ENCODE assay signal across 16 cellular contexts in genomic region chr11:24312464-24313238, GRCh38.
DNase-seq lines count a peak whose midpoint lies in the region; ATAC-seq and TF ChIP-seq lines count a peak whose summit lies in the region.
"Had no signal": no experiment of that assay in that cellular context is flagged by ENCODE, and none has a peak within 500 bp of the region (broad histone marks: within the 10 kb centered on the region; RNA-seq: fewer than 3 reads in every experiment).

No MANE protein-coding gene starts in this region.

- 0 out of 2 replicates have a peak, but pooled peaks cover 4% of the 10 kb centered on the region for H3F3A ChIP-seq in Loucy (ENCODE audit: low read depth)

- in situ Hi-C loops in astrocyte of the spinal cord (cut with HindIII; ENCODE audit: low sequenced_read_pairs) = no loop called here

- BruUV-seq in OCI-LY7 (replicated peaks; lab: Mats Ljungman, UMichigan) = no TSS peak

- H3K4me3 ChIP-seq in AG04449 (ENCODE audit: low read depth, low read length) (no peak overlapping the region), Loucy (ENCODE audit: low read length, poor library complexity, severe bottlenecking) (peak overlapping the region; percentile 27), astrocyte of the spinal cord (ENCODE audit: low read depth, low read length) (no peak overlapping the region), right lobe of liver (no peak overlapping the region), OCI-LY7 (ENCODE audit: low read depth, low read length, poor library complexity, severe bottlenecking) (no peak overlapping the region)
- H3K4me3 ChIP-seq: esophagus muscularis mucosa had no signal

- H3K4me1 ChIP-seq in Loucy (ENCODE audit: insufficient read depth, low read length, poor library complexity, severe bottlenecking) (peaks cover 13% of the 10 kb centered on the region), right lobe of liver (no peaks in the 10 kb centered on the region), OCI-LY7 (ENCODE audit: insufficient read depth, low read length, poor library complexity, severe bottlenecking) (no peaks in the 10 kb centered on the region)
- H3K4me1 ChIP-seq: esophagus muscularis mucosa had no signal

- H3K27me3 ChIP-seq in Loucy (ENCODE audit: insufficient read depth, low read length, poor library complexity, severe bottlenecking) = no peaks in the 10 kb centered on the region
- H3K27me3 ChIP-seq in right lobe of liver = no peaks in the 10 kb centered on the region
- H3K27me3 ChIP-seq: esophagus muscularis mucosa had no signal

- peaks cover 16% of the 10 kb centered on the region; the same call in 1 of the 2 replicates for H3K9me3 ChIP-seq in Loucy (ENCODE audit: insufficient read depth, low read depth, low read length)
- H3K9me3 ChIP-seq in right lobe of liver = no peaks in the 10 kb centered on the region
- no peaks in the 10 kb centered on the region for H3K9me3 ChIP-seq in OCI-LY7 (ENCODE audit: low read length)

- H3K79me2 ChIP-seq in Loucy (ENCODE audit: insufficient read depth, low read length) (no peaks in the 10 kb centered on the region), OCI-LY7 (ENCODE audit: insufficient read depth, low read depth, low read length) (no peaks in the 10 kb centered on the region)

- no peak overlapping the region for H3K9ac ChIP-seq in Loucy (ENCODE audit: low read depth, low read length, poor library complexity, severe bottlenecking)

- no peak for TF ChIP-seq POLR2A in right lobe of liver (IDR thresholded peaks at IDR 0.05)

- ATAC-seq in right lobe of liver = peak; percentile 41 to 83 (median 71)
- ATAC-seq: CD8-positive, alpha-beta T cell had no signal

- peak; percentile 3 for DNase-seq in AG04449 (ENCODE audit: low read depth, low spot score)
- peak; percentile 66 for DNase-seq in astrocyte of the spinal cord (ENCODE audit: low read depth, low spot score)
- no peak for DNase-seq in right lobe of liver
- no peak for DNase-seq in putamen (ENCODE audit: low spot score)
- DNase-seq in UCSD-AML1 (lab: John Stamatoyannopoulos, UW; ENCODE audit: unreplicated experiment) = no peak
- no peak for DNase-seq in OCI-LY7 (ENCODE audit: low spot score)
- no peak for DNase-seq in pons (ENCODE audit: low spot score)
- DNase-seq: activated CD4-positive, alpha-beta T cell treated with anti-CD3 and anti-CD28 coated beads, Interleukin-2, amount 10 ng/mL, durations not matched to agents 7 days and 5 days; activated naive CD4-positive, alpha-beta T cell treated with anti-CD3 and anti-CD28 coated beads, Interleukin-2, amount 10 ng/mL, durations not matched to agents 7 days and 5 days; HFFc6; MV-4-11; NCI-H2081 treated with DMSO at 0.1 percent for 48 hours; NCI-H524 treated with DMSO at 0.1 percent for 48 hours had no signal

- peak overlapping the region; percentile 52 for H2AFZ ChIP-seq in Loucy (ENCODE audit: low read length)
- H2AFZ ChIP-seq in OCI-LY7 (ENCODE audit: low read length) = no peak overlapping the region

- H3K36me3 ChIP-seq in Loucy (ENCODE audit: insufficient read depth, low read length) (no peaks in the 10 kb centered on the region), right lobe of liver (no peaks in the 10 kb centered on the region), OCI-LY7 (ENCODE audit: insufficient read depth, low read length) (no peaks in the 10 kb centered on the region)
- H3K36me3 ChIP-seq: esophagus muscularis mucosa had no signal

- CTCF ChIA-PET in AG04449 (lab: Yijun Ruan, JAX) (interaction anchor here (1.0 to 1.1 kb wide), 2 partner anchors 9 to 1199 kb away, joined by 3 read pairs; no protein-coding TSS in a partner anchor), OCI-LY7 (lab: Charles Lee; ENCODE audit: unreplicated experiment) (no interaction called here)

- no peak overlapping the region for H3K27ac ChIP-seq in right lobe of liver
- H3K27ac ChIP-seq in OCI-LY7 (ENCODE audit: low read depth, low read length, poor library complexity, severe bottlenecking) = no peak overlapping the region
- H3K27ac ChIP-seq: esophagus muscularis mucosa had no signal

- WGBS in right lobe of liver (ENCODE audit: insufficient coverage, low coverage, low lambda C conversion rate, missing lambda C conversion rate) = 45% methylated on average over 2 of the region's 2 CpGs

- POLR2A ChIA-PET in AG04449 (lab: Yijun Ruan, JAX) = no interaction called here
- POLR2A ChIA-PET in OCI-LY7 (lab: Charles Lee) = interaction anchor here (0.6 kb wide), 1 partner anchor 133 kb away, joined by 3 read pairs; no protein-coding TSS in a partner anchor

- H4K20me1 ChIP-seq in Loucy (ENCODE audit: insufficient read depth, low read length, poor library complexity, severe bottlenecking) (no peaks in the 10 kb centered on the region), OCI-LY7 (ENCODE audit: insufficient read depth, low read length) (no peaks in the 10 kb centered on the region)

- H3K9me2 ChIP-seq in Loucy (replicated peaks; ENCODE audit: low read depth, low read length) = no peaks in the 10 kb centered on the region
- no peaks in the 10 kb centered on the region for H3K9me2 ChIP-seq in OCI-LY7 (ENCODE audit: insufficient read depth, low read length)

- intact Hi-C loops in right lobe of liver (cut with DNase I) = no loop called here
- intact Hi-C loops in OCI-LY7 (cut with micrococcal nuclease; ENCODE audit: unreplicated experiment) = no loop called here

- peak overlapping the region; percentile 19 for H3K4me2 ChIP-seq in Loucy (ENCODE audit: low read depth, low read length, poor library complexity, severe bottlenecking)
- no peak overlapping the region for H3K4me2 ChIP-seq in OCI-LY7 (ENCODE audit: low read length)

- no peak for TF ChIP-seq CTCF in AG04449 (IDR thresholded peaks at IDR 0.05; ENCODE audit: insufficient read depth, low read length, missing control alignments)
- TF ChIP-seq CTCF in Loucy (conservative IDR thresholded peaks at IDR 0.05; ENCODE audit: low read length) = no peak
- TF ChIP-seq CTCF in astrocyte of the spinal cord (IDR thresholded peaks at IDR 0.05; ENCODE audit: low read depth, low read length) = no peak
- no peak for TF ChIP-seq CTCF in right lobe of liver (IDR thresholded peaks at IDR 0.05)
- TF ChIP-seq CTCF in OCI-LY7 (conservative IDR thresholded peaks at IDR 0.05; ENCODE audit: low read length) = no peak

Comparison
In these comparisons a context has a peak if more than half of its experiments do, and no peak if none do; other contexts are left out.
1. DNase-seq: peak in AG04449 (single experiment) and astrocyte of the spinal cord (single experiment); none in right lobe of liver (0 of 3), putamen (single experiment), UCSD-AML1 (single experiment), OCI-LY7 (single experiment) and pons (single experiment).